Comparison of ENCODE assay signal across 25 cellular contexts in genomic region chr13:97491452-97491851, GRCh38.
"Had no signal": no experiment of that assay in that cellular context is flagged by ENCODE, and none has a peak within 500 bp of the region (broad histone marks: within the 10 kb centered on the region; RNA-seq: fewer than 3 reads in every experiment).

No MANE protein-coding gene starts in this region.

- H3K9me3 ChIP-seq: gastrocnemius medialis, thoracic aorta had no signal

- ATAC-seq: activated naive CD4-positive, alpha-beta T cell treated with anti-CD3 and anti-CD28 coated beads, Interleukin-2, amount 50 U/mL, for 72 hours; effector memory CD8-positive, alpha-beta T cell; gastrocnemius medialis; natural killer cell treated with Interleukin-12 subunit alpha and Interleukin-12 subunit beta and Interleukin-15 and Interleukin-18, amount 100 ng/mL, for 72 hours had no signal

- H3K27ac Mint-ChIP-seq: activated CD8-positive, alpha-beta T cell treated with anti-CD3 and anti-CD28 coated beads, Interleukin-2, amount 10 ng/mL, durations not matched to agents 7 days and 5 days; activated naive CD4-positive, alpha-beta T cell treated with anti-CD3 and anti-CD28 coated beads, Interleukin-2, amount 50 U/mL, for 72 hours; activated T-helper 1 cell treated with anti-CD3 and anti-CD28 coated beads, Interleukin-12 subunit alpha, Interleukin-12 subunit beta, Interleukin-2, Interleukin-4 antibody, amounts not matched to agents 30 ng/mL and 10 ng/mL and 1 ng/mL, durations not matched to agents 14 hours and 24 hours and 36 hours; effector memory CD8-positive, alpha-beta T cell; natural killer cell treated with Interleukin-12 subunit alpha and Interleukin-12 subunit beta and Interleukin-15 and Interleukin-18, amount 100 ng/mL, for 72 hours; progenitor cell of endocrine pancreas had no signal

- H3K27ac ChIP-seq: ascending aorta, brain microvascular endothelial cell, esophagus muscularis mucosa, gastrocnemius medialis, left ventricle myocardium inferior, thoracic aorta, upper lobe of left lung had no signal

- H3K36me3 ChIP-seq: ascending aorta, brain microvascular endothelial cell, esophagus muscularis mucosa, gastrocnemius medialis, left ventricle myocardium inferior, thoracic aorta, upper lobe of left lung had no signal

- H3K27me3 Mint-ChIP-seq: progenitor cell of endocrine pancreas had no signal

- H3K4me1 ChIP-seq: ascending aorta, esophagus muscularis mucosa, gastrocnemius medialis, left ventricle myocardium inferior, upper lobe of left lung had no signal

- H3K9me3 Mint-ChIP-seq: effector memory CD8-positive, alpha-beta T cell had no signal

- H3K4me3 ChIP-seq: ascending aorta, esophagus muscularis mucosa, gastrocnemius medialis, left ventricle myocardium inferior, thoracic aorta, upper lobe of left lung had no signal

- DNase-seq: activated CD4-positive, alpha-beta T cell treated with anti-CD3 and anti-CD28 coated beads for 1 hour; activated CD4-positive, alpha-beta T cell treated with anti-CD3 and anti-CD28 coated beads, Interleukin-2, amount 50 U/mL, for 1 hour; activated CD8-positive, alpha-beta T cell treated with anti-CD3 and anti-CD28 coated beads, Interleukin-2, amount 10 ng/mL, durations not matched to agents 7 days and 5 days; activated gamma-delta T cell; brain microvascular endothelial cell; central memory CD4-positive, alpha-beta T cell; dermis blood vessel endothelial cell; effector memory CD8-positive, alpha-beta T cell; gastrocnemius medialis; hippocampal formation; left ventricle myocardium inferior; midbrain; retina; stimulated activated CD4-positive, alpha-beta T cell treated with anti-CD3 and anti-CD28 coated beads, Interleukin-2, amount 100 ng/mL, for 48 hours; stimulated activated CD8-positive, alpha-beta memory T cell treated with anti-CD3 and anti-CD28 coated beads, Interleukin-4, amount 100 ng/mL, for 48 hours; stimulated activated naive CD4-positive, alpha-beta T cell; T-helper 9 cell; upper lobe of left lung had no signal

- H3K27me3 ChIP-seq: ascending aorta, brain microvascular endothelial cell, esophagus muscularis mucosa, gastrocnemius medialis, upper lobe of left lung had no signal

- H3K4me3 Mint-ChIP-seq: activated CD8-positive, alpha-beta T cell treated with anti-CD3 and anti-CD28 coated beads, Interleukin-2, amount 10 ng/mL, durations not matched to agents 7 days and 5 days; activated T-helper 1 cell treated with anti-CD3 and anti-CD28 coated beads, Interleukin-12 subunit alpha, Interleukin-12 subunit beta, Interleukin-2, Interleukin-4 antibody, amounts not matched to agents 30 ng/mL and 10 ng/mL and 1 ng/mL, durations not matched to agents 14 hours and 24 hours and 36 hours; effector memory CD8-positive, alpha-beta T cell; natural killer cell treated with Interleukin-12 subunit alpha and Interleukin-12 subunit beta and Interleukin-15 and Interleukin-18, amount 100 ng/mL, for 72 hours had no signal
